11 cellular contexts compared by ENCODE assay signal in the genomic region with DNA sequence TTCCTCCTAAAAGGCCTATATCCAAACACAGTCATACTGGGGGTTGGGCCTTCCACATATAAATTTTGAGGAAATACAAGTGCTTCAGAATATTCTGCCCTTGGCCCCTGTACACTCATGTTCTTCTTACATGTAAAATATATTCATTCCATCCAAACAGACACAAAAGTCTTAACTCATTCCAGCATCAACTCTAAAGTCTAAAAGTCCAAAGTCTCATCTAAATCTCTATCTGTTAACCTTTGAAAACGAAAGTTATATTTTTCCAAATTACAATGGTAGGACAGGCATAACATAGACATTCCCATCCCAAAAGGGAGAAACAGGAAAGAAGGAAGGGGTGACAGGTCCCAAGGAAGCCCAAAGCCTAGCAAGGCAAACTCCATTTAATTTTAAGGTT.
"Had no signal": no experiment of that assay in that cellular context is flagged by ENCODE, and none has a peak within 500 bp of the region (broad histone marks: within the 10 kb centered on the region; RNA-seq: fewer than 3 reads in every experiment).

No MANE protein-coding gene starts in this region.

- H3K4me3 ChIP-seq: GM23248, GM23338, HAP-1 had no signal

- H3K9me3 ChIP-seq: HAP-1 had no signal

- H3K4me2 ChIP-seq: GM23338 had no signal

- H3K9ac ChIP-seq: GM23248 had no signal

- H3K27ac ChIP-seq: GM23248 had no signal

- DNase-seq: GM23248, GOT3, H7, H9, HCEC 1CT, HFFc6 had no signal

- ATAC-seq: GM23338, HCT116 had no signal

- H3K36me3 ChIP-seq: HAP-1 had no signal

- H3K4me1 ChIP-seq: HAP-1 had no signal

- H2AFZ ChIP-seq: GM23248, GM23338 had no signal

- FAIRE-seq: H1, H54 had no signal
